1 cellular context compared by ENCODE assay signal in genomic region chr12:94459773-94460593, GRCh38.
TF ChIP-seq lines count a peak whose summit lies in the region.

Gene CEP83, minus strand, starts transcription at chr12:94459867. Its CDS starts 47,377 bp downstream, at chr12:94412490.

TF ChIP-seq in K562, 482 proteins besides CTCF, POLR2A, EP300 and RAD21 (continued from another document and continues in another):
- TF ChIP-seq E2F5 (CRISPR knock-in tag; IDR thresholded peaks at IDR 0.05) (peak; percentile 48; the same call in 1 of the 2 replicates), RHOXF2B (CRISPR knock-in tag; conservative IDR thresholded peaks at IDR 0.05) (no peak), ATF3 (IDR thresholded peaks at IDR 0.05) (peak; percentile 51), ATF3 (CRISPR knock-in tag; conservative IDR thresholded peaks at IDR 0.05) (no peak), VEZF1 (CRISPR knock-in tag; IDR thresholded peaks at IDR 0.05) (peak; percentile 61), CHD1 (IDR thresholded peaks at IDR 0.05; ENCODE audit: low read length) (no peak), USF2 (CRISPR knock-in tag; IDR thresholded peaks at IDR 0.05) (peak; percentile 59), YY1 (IDR thresholded peaks at IDR 0.05; ENCODE audit: borderline replicate concordance in 1 of 3, control insufficient read depth in 1 of 3, extremely low read depth in 1 of 3, insufficient read depth in 3 of 3, insufficient read length in 1 of 3, insufficient replicate concordance in 2 of 3, low read depth in 1 of 3, low read length in 2 of 3) (peak in 1 of 3 experiments; percentile 41), GATAD2B (IDR thresholded peaks at IDR 0.05; ENCODE audit: borderline replicate concordance) (peak; percentile 90), HMG20A (CRISPR knock-in tag; conservative IDR thresholded peaks at IDR 0.05) (no peak), JUND (IDR thresholded peaks at IDR 0.05; ENCODE audit: borderline replicate concordance, low read depth, low read length) (peak; percentile 64), JUND (tag; IDR thresholded peaks at IDR 0.05; ENCODE audit: borderline replicate concordance, low read depth, low read length) (no peak; the same call in 2 of the 3 replicates), SIRT6 (IDR thresholded peaks at IDR 0.05; ENCODE audit: low read depth, low read length) (no peak), U2AF1 (optimal IDR thresholded peaks at IDR 0.05; ENCODE audit: low read depth, low read length) (peak; percentile 93), SIN3A (IDR thresholded peaks at IDR 0.05; ENCODE audit: borderline replicate concordance in 2 of 2, control insufficient read depth in 1 of 2, low read depth in 2 of 2, low read length in 2 of 2) (peak in 1 of 2 experiments; percentile 65; a peak in 1 of 4 replicates), BCLAF1 (IDR thresholded peaks at IDR 0.05; ENCODE audit: borderline replicate concordance in 1 of 2, control insufficient read depth in 1 of 2, low read depth in 2 of 2, low read length in 1 of 2) (peak in 1 of 2 experiments; percentile 33; a peak in 1 of 4 replicates), WHSC1 (IDR thresholded peaks at IDR 0.05; ENCODE audit: low read length) (no peak), UBTF (IDR thresholded peaks at IDR 0.05; ENCODE audit: borderline replicate concordance in 1 of 2, low read depth in 2 of 2, low read length in 2 of 2) (peak in 1 of 2 experiments; percentile 54; a peak in 1 of 4 replicates), TAF7 (tag; IDR thresholded peaks at IDR 0.05) (0 out of 2 replicates have a peak, but pooled peaks have one; percentile 54), ZBTB7A (IDR thresholded peaks at IDR 0.05; ENCODE audit: borderline replicate concordance, control insufficient read depth, low read depth, low read length) (peak; percentile 19; the same call in 1 of the 2 replicates), POLR2H (tag; IDR thresholded peaks at IDR 0.05; ENCODE audit: low read depth) (peak; percentile 60), SUPT5H (IDR thresholded peaks at IDR 0.05) (peak; percentile 90), ILF3 (IDR thresholded peaks at IDR 0.05; ENCODE audit: borderline replicate concordance) (no peak), GABPB1 (CRISPR knock-in tag; IDR thresholded peaks at IDR 0.05) (peak; percentile 92), DIDO1 (tag; IDR thresholded peaks at IDR 0.05; ENCODE audit: low read depth) (no peak), PML (IDR thresholded peaks at IDR 0.05; ENCODE audit: low read length) (peak; percentile 73; the same call in 1 of the 2 replicates), HDGF (IDR thresholded peaks at IDR 0.05) (no peak), ZFPM2 (CRISPR knock-in tag; IDR thresholded peaks at IDR 0.05) (no peak), MEIS2 (IDR thresholded peaks at IDR 0.05; ENCODE audit: partially characterized antibody) (no peak), MGA (IDR thresholded peaks at IDR 0.05) (peak; percentile 92), E2F1 (CRISPR knock-in tag; IDR thresholded peaks at IDR 0.05) (peak; percentile 69; the same call in 1 of the 2 replicates), GABPA (tag; conservative IDR thresholded peaks at IDR 0.05; ENCODE audit: low read depth) (peak; percentile 90), NR3C1 (CRISPR knock-in tag; IDR thresholded peaks at IDR 0.05) (0 out of 2 replicates have a peak, but pooled peaks have one; percentile 14)
